8 cellular contexts compared by ENCODE assay signal in genomic region chr19:40800339-40800996, GRCh38. TPM values are rescaled to one million over a fixed set of nuclear protein-coding genes. Genes with fewer than 3 reads are reported as not detected.
A peak's percentile ranks its signal among the peaks of the same experiment; 100 is the strongest.
DNase-seq lines count a peak whose midpoint lies in the region; ATAC-seq, FAIRE-seq and TF ChIP-seq lines count a peak whose summit lies in the region.

No MANE protein-coding gene starts in this region.

- TF ChIP-seq CTCF in heart right ventricle (IDR thresholded peaks at IDR 0.05) (no peak), brain microvascular endothelial cell (IDR thresholded peaks at IDR 0.05; ENCODE audit: low read depth, low read length, missing control alignments) (no peak)

- H3K9me3 ChIP-seq in heart right ventricle, result no peaks in the 10 kb centered on the region

- no peak overlapping the region for H2BK5ac ChIP-seq in mesendoderm (ENCODE audit: low read length)

- H3K4ac ChIP-seq in mesendoderm (ENCODE audit: low read depth, low read length), result no peak overlapping the region

- peak overlapping the region; percentile 94 for H3K56ac ChIP-seq in mesendoderm (ENCODE audit: low read length)

- intact Hi-C loops in heart right ventricle (cut with DNase I) (loop anchor here in 3 of 10 donors (2.0 to 10.0 kb wide), 4 partner anchors 18 to 386 kb away; partner anchors contain the start of genes ACTMAP (in 1 of the 3), PRX (in 1 of the 3) and SNRPA (in 1 of the 3)), Right ventricle myocardium inferior (cut with DNase I) (no loop called here)

- FAIRE-seq in urothelium cell line (lab: Jason Lieb, UNC), result no peak

- DNase-seq in heart right ventricle, result no peak
- DNase-seq in Right ventricle myocardium inferior (ENCODE audit: missing footprints), result no peak
- DNase-seq in brain microvascular endothelial cell, result no peak
- DNase-seq in mesendoderm, result no peak
- no peak for DNase-seq in HK-2 (ENCODE audit: unreplicated experiment)
- no peak for DNase-seq in urothelium cell line (ENCODE audit: low spot score)

- peaks cover 23% of the 10 kb centered on the region for H3K79me1 ChIP-seq in mesendoderm (ENCODE audit: low read length)

- H4K5ac ChIP-seq in mesendoderm (ENCODE audit: low read length), result no peak overlapping the region

- 51 to 66% methylated on average over 27 of the region's 27 CpGs for WGBS in heart right ventricle, 2 donors
- WGBS in mesendoderm (ENCODE audit: extremely low coverage, insufficient coverage, low lambda C conversion rate), result no CpG with 5 or more reads among the region's 27 CpGs
- 65% methylated on average over 27 of the region's 27 CpGs for WGBS in urinary bladder

- H3K27ac ChIP-seq in heart right ventricle (peak overlapping the region; percentile 94 to 99 (median 97)), brain microvascular endothelial cell (no peak overlapping the region), mesendoderm (ENCODE audit: low read depth, low read length) (no peak overlapping the region), urinary bladder (ENCODE audit: low read depth) (peak overlapping the region; percentile 54)

- peak overlapping the region; percentile 96 for H3K4me2 ChIP-seq in mesendoderm (ENCODE audit: low read length)

- no peak for ATAC-seq in heart right ventricle
- ATAC-seq in Right ventricle myocardium inferior, result no peak
- no peak for ATAC-seq in GM21825 (IDR thresholded peaks at IDR 0.05; ENCODE audit: unreplicated experiment)

- H3K27me3 ChIP-seq in heart right ventricle (no peaks in the 10 kb centered on the region), brain microvascular endothelial cell (replicated peaks) (no peaks in the 10 kb centered on the region), mesendoderm (ENCODE audit: insufficient read depth, low read length, poor library complexity) (no peaks in the 10 kb centered on the region)

- peak overlapping the region; percentile 76 to 97 (median 93) for H3K4me3 ChIP-seq in heart right ventricle
- H3K4me3 ChIP-seq in brain microvascular endothelial cell (ENCODE audit: low read depth, low read length), result peak overlapping the region; percentile 84
- peak overlapping the region; percentile 90 for H3K4me3 ChIP-seq in mesendoderm (ENCODE audit: low read length)
- H3K4me3 ChIP-seq in urinary bladder (ENCODE audit: low read depth, low read length), result peak overlapping the region; percentile 90

- H3K4me1 ChIP-seq in heart right ventricle (peaks cover 43 to 68% (median 63%) of the 10 kb centered on the region in 9 donors), mesendoderm (ENCODE audit: control insufficient read depth, low read depth, low read length) (peaks cover 3% of the 10 kb centered on the region), urinary bladder (ENCODE audit: insufficient read depth) (no peaks in the 10 kb centered on the region)

- H2AK5ac ChIP-seq in mesendoderm (ENCODE audit: low read length), result no peak overlapping the region

- H3K23ac ChIP-seq in mesendoderm (ENCODE audit: low read length), result peak overlapping the region; percentile 86

- peaks cover 58% of the 10 kb centered on the region for H3K79me2 ChIP-seq in mesendoderm (ENCODE audit: control insufficient read depth, insufficient read depth, low read length)

- H2BK120ac ChIP-seq in mesendoderm (ENCODE audit: low read depth, low read length), result no peak overlapping the region

- H4K8ac ChIP-seq in mesendoderm (ENCODE audit: low read depth, low read length), result no peak overlapping the region

- no peak overlapping the region for H2BK15ac ChIP-seq in mesendoderm (replicated peaks; ENCODE audit: low read depth)

- peak overlapping the region; percentile 97 for H3K9ac ChIP-seq in mesendoderm (ENCODE audit: low read length)

- H3K36me3 ChIP-seq in heart right ventricle, result peaks cover 0 to 51% (median 9%) of the 10 kb centered on the region in 9 donors
- peaks cover 25% of the 10 kb centered on the region for H3K36me3 ChIP-seq in brain microvascular endothelial cell (replicated peaks)
- peaks cover 2% of the 10 kb centered on the region for H3K36me3 ChIP-seq in mesendoderm (ENCODE audit: control insufficient read depth, insufficient read depth, low read length)
- peaks cover 5% of the 10 kb centered on the region for H3K36me3 ChIP-seq in urinary bladder (ENCODE audit: insufficient read depth)

- H3K18ac ChIP-seq in mesendoderm (ENCODE audit: low read length), result no peak overlapping the region

- in situ Hi-C loops in brain microvascular endothelial cell (cut with HindIII; ENCODE audit: low pct_ligation_motif_present, low sequenced_read_pairs), result no loop called here

RNA-seq across cellular contexts. Expression of gene EGLN2, which starts 1.5 kb away (rescaled TPM):
- total RNA-seq in heart right ventricle (10 to 100 TPM; 31.8 to 78.3 (median 42.8) TPM), Right ventricle myocardium inferior (68.0 TPM), urinary bladder (39.5 TPM)
- polyA plus RNA-seq in heart right ventricle (10 to 100 TPM; 75.3 to 78.6 TPM), urinary bladder (122 TPM)
- polyA plus RNA-seq in mesendoderm (2013, experiment 1 of 2), result 89.3 TPM
- 85.4 TPM for polyA plus RNA-seq in mesendoderm (2013, experiment 2 of 2)

RNA-seq across cellular contexts. Expression of gene RAB4B, which starts 22.4 kb away (rescaled TPM):
- total RNA-seq in heart right ventricle (10 to 100 TPM; 11.0 to 25.2 (median 13.5) TPM), Right ventricle myocardium inferior (13.3 TPM), urinary bladder (2.7 TPM)
- polyA plus RNA-seq in heart right ventricle (10 to 100 TPM; 26.8 to 62.5 TPM), urinary bladder (46.2 TPM)
- polyA plus RNA-seq in mesendoderm (2013, experiment 1 of 2), result 4.9 TPM
- 5.8 TPM for polyA plus RNA-seq in mesendoderm (2013, experiment 2 of 2)

RNA-seq across cellular contexts. Expression of gene MIA, which starts 25.1 kb away (rescaled TPM):
- total RNA-seq in heart right ventricle (1 to 10 TPM in 3 of 10 donors, under 1 TPM in 2, not detected in 5; 0.63 to 1.7 (median 1.0) TPM), Right ventricle myocardium inferior (not detected), urinary bladder (2.9 TPM)
- polyA plus RNA-seq in heart right ventricle (1 to 10 TPM; 2.0 to 2.4 TPM), urinary bladder (11.8 TPM)
- 0.18 TPM for polyA plus RNA-seq in mesendoderm (2013, experiment 1 of 2)
- not detected for polyA plus RNA-seq in mesendoderm (2013, experiment 2 of 2)

RNA-seq across cellular contexts. Expression of gene SNRPA, which starts 49.5 kb away (rescaled TPM):
- 10 to 100 TPM; 24.0 to 40.6 (median 34.4) TPM for total RNA-seq in heart right ventricle
- polyA plus RNA-seq in heart right ventricle, result 10 to 100 TPM; 35.3 to 36.7 TPM
- total RNA-seq in Right ventricle myocardium inferior, result 32.4 TPM
- 226 TPM for polyA plus RNA-seq in mesendoderm (2013, experiment 1 of 2)
- polyA plus RNA-seq in mesendoderm (2013, experiment 2 of 2), result 225 TPM
- total RNA-seq in urinary bladder, result 22.6 TPM
- polyA plus RNA-seq in urinary bladder, result 67.2 TPM

RNA-seq across cellular contexts. Expression of gene CYP2A6, which starts 49.8 kb away (rescaled TPM):
- total RNA-seq in heart right ventricle (not detected), Right ventricle myocardium inferior (not detected), urinary bladder (not detected)
- polyA plus RNA-seq in heart right ventricle (not detected), urinary bladder (1.5 TPM)
- polyA plus RNA-seq in mesendoderm (2013, experiment 1 of 2), result 0.03 TPM
- polyA plus RNA-seq in mesendoderm (2013, experiment 2 of 2), result 0.07 TPM

Comparison
In these comparisons a context has a peak if more than half of its experiments do, and no peak if none do; other contexts are left out.
1. H3K27ac ChIP-seq: peak in heart right ventricle (10 of 10) and urinary bladder (single experiment); none in brain microvascular endothelial cell (single experiment) and mesendoderm (single experiment).
2. Peak in every context shown above with its lines, with median percentiles within 50 percentile points of each other: H3K4me3 ChIP-seq.